In genomic region chr18:33231474-33232317, GRCh38 we compare ENCODE assay signal across 1 cellular context.
TF ChIP-seq lines count a peak whose summit lies in the region.

No MANE protein-coding gene starts in this region.

TF ChIP-seq in HEK293, 187 proteins besides CTCF, POLR2A, EP300 and RAD21 (continued from another document):
- no peak for TF ChIP-seq ZNF704 (tag by site-specific recombination; IDR thresholded peaks at IDR 0.05)
- TF ChIP-seq SCRT1 (tag by site-specific recombination; IDR thresholded peaks at IDR 0.05; ENCODE audit: borderline replicate concordance) = peak; percentile 76
- no peak for TF ChIP-seq FEZF1 (tag by site-specific recombination; IDR thresholded peaks at IDR 0.05)
- no peak for TF ChIP-seq PRDM1 (tag by site-specific recombination; IDR thresholded peaks at IDR 0.05)
- no peak for TF ChIP-seq YY2 (tag by site-specific recombination; IDR thresholded peaks at IDR 0.05)
- TF ChIP-seq ZNF555 (tag by site-specific recombination; conservative IDR thresholded peaks at IDR 0.05) = no peak
- no peak for TF ChIP-seq ZNF626 (tag by site-specific recombination; IDR thresholded peaks at IDR 0.05)
